Comparison of ENCODE assay signal across 14 cellular contexts in the genomic region with DNA sequence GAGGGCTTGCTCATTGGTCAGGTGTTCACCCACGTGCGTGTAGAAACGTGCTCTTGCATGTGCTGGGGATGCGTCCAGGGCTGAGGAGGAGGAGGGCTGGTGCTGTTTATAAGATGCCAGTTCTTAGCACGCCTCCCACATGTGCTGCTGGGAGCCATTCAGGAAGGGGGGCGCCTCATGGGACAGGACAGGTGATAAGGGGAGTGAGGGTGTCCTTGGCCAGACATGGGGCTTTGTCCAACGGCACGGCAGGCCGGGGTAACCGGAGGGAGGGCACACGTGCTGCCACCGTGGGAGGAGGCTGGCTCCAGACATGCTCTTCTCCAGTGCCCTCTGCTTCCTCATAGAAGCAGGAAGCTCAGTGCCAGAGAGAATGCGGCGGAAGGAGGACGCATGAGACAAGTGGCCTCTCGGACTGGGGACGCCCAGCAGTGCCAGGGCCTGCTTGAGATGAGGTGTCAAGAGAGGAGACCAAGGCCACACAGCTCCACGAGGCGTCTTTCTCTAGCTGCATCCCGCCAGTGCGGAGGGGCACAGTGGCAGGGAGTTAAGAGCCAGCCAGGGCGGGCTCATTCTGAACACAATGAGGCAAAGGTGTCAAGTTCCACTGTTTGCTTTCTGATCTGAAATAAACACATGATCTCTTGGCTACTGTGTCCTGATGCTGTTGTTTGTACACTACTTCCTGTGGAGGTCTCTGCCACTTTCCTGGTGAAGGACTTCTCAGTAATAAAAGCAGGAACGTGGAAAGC.
DNase-seq lines count a peak whose midpoint lies in the region; ATAC-seq, FAIRE-seq and TF ChIP-seq lines count a peak whose summit lies in the region.
"Had no signal": no experiment of that assay in that cellular context is flagged by ENCODE, and none has a peak within 500 bp of the region (broad histone marks: within the 10 kb centered on the region; RNA-seq: fewer than 3 reads in every experiment).

No MANE protein-coding gene starts in this region.

- peak; percentile 3 for DNase-seq in activated CD8-positive, alpha-beta T cell treated with anti-CD3 and anti-CD28 coated beads for 36 hours
- DNase-seq in activated CD8-positive, alpha-beta T cell treated with anti-CD3 and anti-CD28 coated beads, Interleukin-2, amount 10 ng/mL, durations not matched to agents 7 days and 5 days: no peak
- peak; percentile 52 for DNase-seq in NCI-H1436 treated with DMSO at 0.1 percent for 48 hours (lab: John Stamatoyannopoulos, UW)
- peak; percentile 70 for DNase-seq in NCI-H774 (lab: John Stamatoyannopoulos, UW)
- DNase-seq in pancreas: peak in 2 of 6 donors; percentile 13 to 17
- no peak for DNase-seq in RKO (ENCODE audit: low spot score)
- DNase-seq in stimulated activated naive CD4-positive, alpha-beta T cell (lab: John Stamatoyannopoulos, UW): no peak
- no peak for DNase-seq in GM23248
- DNase-seq: ACHN; CD8-positive, alpha-beta T cell; mesenchymal stem cell; MV-4-11; NK-92 treated with Interleukin-12 subunit alpha and Interleukin-12 subunit beta, amount 100 ng/mL, for 24 hours; T-helper 2 cell had no signal

- H3K9me2 ChIP-seq in GM23248 (ENCODE audit: insufficient read depth): no peaks in the 10 kb centered on the region

- 74 to 80% methylated on average over 23 of the region's 23 CpGs for WGBS in pancreas, 2 donors
- 87 to 90% methylated on average over 23 of the region's 23 CpGs for WGBS in GM23248 (ENCODE audit: low coverage in 1 of 2, low lambda C conversion rate in 2 of 2, missing lambda C conversion rate in 2 of 2), 2 experiments

- H3K27me3 ChIP-seq in pancreas: no peaks in the 10 kb centered on the region
- H3K27me3 ChIP-seq in GM23248 (replicated peaks; ENCODE audit: insufficient read depth): no peaks in the 10 kb centered on the region

- H3K4me1 Mint-ChIP-seq in activated CD8-positive, alpha-beta T cell treated with anti-CD3 and anti-CD28 coated beads for 36 hours (ENCODE audit: low read depth): peaks cover 13% of the 10 kb centered on the region
- peaks cover 16% of the 10 kb centered on the region for H3K4me1 Mint-ChIP-seq in activated CD8-positive, alpha-beta T cell treated with anti-CD3 and anti-CD28 coated beads, Interleukin-2, amount 10 ng/mL, durations not matched to agents 7 days and 5 days (ENCODE audit: low read depth)

- H3K9me3 ChIP-seq in pancreas: no peaks in the 10 kb centered on the region
- H3K9me3 ChIP-seq in GM23248 (ENCODE audit: low read depth): no peaks in the 10 kb centered on the region

- no peak overlapping the region for H3K4me2 ChIP-seq in GM23248 (ENCODE audit: unreplicated experiment)

- H3K9me3 Mint-ChIP-seq in activated CD8-positive, alpha-beta T cell treated with anti-CD3 and anti-CD28 coated beads for 36 hours: no peaks in the 10 kb centered on the region
- H3K9me3 Mint-ChIP-seq in activated CD8-positive, alpha-beta T cell treated with anti-CD3 and anti-CD28 coated beads, Interleukin-2, amount 10 ng/mL, durations not matched to agents 7 days and 5 days (ENCODE audit: insufficient read depth): no peaks in the 10 kb centered on the region
- H3K9me3 Mint-ChIP-seq: CD8-positive, alpha-beta T cell had no signal

- intact Hi-C loops in activated CD8-positive, alpha-beta T cell treated with anti-CD3 and anti-CD28 coated beads for 36 hours (cut with micrococcal nuclease): no loop called here
- intact Hi-C loops in pancreas (cut with DNase I): no loop called here

- no peak overlapping the region for H3K4me3 Mint-ChIP-seq in activated CD8-positive, alpha-beta T cell treated with anti-CD3 and anti-CD28 coated beads for 36 hours
- no peak overlapping the region for H3K4me3 Mint-ChIP-seq in activated CD8-positive, alpha-beta T cell treated with anti-CD3 and anti-CD28 coated beads, Interleukin-2, amount 10 ng/mL, durations not matched to agents 7 days and 5 days
- H3K4me3 Mint-ChIP-seq: CD8-positive, alpha-beta T cell had no signal

- no peaks in the 10 kb centered on the region for H3K79me2 ChIP-seq in GM23248 (ENCODE audit: insufficient read depth)

- no peak for ATAC-seq in activated CD8-positive, alpha-beta T cell treated with anti-CD3 and anti-CD28 coated beads for 36 hours
- no peak for ATAC-seq in activated CD8-positive, alpha-beta T cell treated with anti-CD3 and anti-CD28 coated beads, Interleukin-2, amount 10 ng/mL, durations not matched to agents 7 days and 5 days
- ATAC-seq in pancreas: peak in 3 of 4 donors; percentile 19 to 57 (median 38)
- ATAC-seq: CD8-positive, alpha-beta T cell had no signal

- FAIRE-seq in pancreas (lab: Jason Lieb, UNC): no peak

- H3F3A ChIP-seq in GM23248 (ENCODE audit: insufficient read depth): peaks cover 25% of the 10 kb centered on the region

- no peak overlapping the region for H2AFZ ChIP-seq in GM23248

- in situ Hi-C loops in GM23248 (cut with MboI): no loop called here

- no peaks in the 10 kb centered on the region for H4K20me1 ChIP-seq in GM23248 (ENCODE audit: insufficient read depth)

- H3K36me3 ChIP-seq in pancreas (peaks cover 0 to 11% (median 0%) of the 10 kb centered on the region in 3 donors), GM23248 (ENCODE audit: low read depth) (peaks cover 6% of the 10 kb centered on the region; the same call in 1 of the 2 replicates)

- no peak overlapping the region for H3K9ac ChIP-seq in GM23248

- TF ChIP-seq CTCF in activated CD8-positive, alpha-beta T cell treated with anti-CD3 and anti-CD28 coated beads for 36 hours (IDR thresholded peaks at IDR 0.05): no peak
- TF ChIP-seq CTCF in pancreas (IDR thresholded peaks at IDR 0.05): no peak

- H3K4me1 ChIP-seq in pancreas (no peaks in the 10 kb centered on the region), GM23248 (ENCODE audit: insufficient read depth) (peaks cover 24% of the 10 kb centered on the region)

- H3K27ac ChIP-seq in pancreas: no peak overlapping the region
- H3K27ac ChIP-seq in GM23248: no peak overlapping the region

- H3K27ac Mint-ChIP-seq in activated CD8-positive, alpha-beta T cell treated with anti-CD3 and anti-CD28 coated beads for 36 hours: no peak overlapping the region
- no peak overlapping the region for H3K27ac Mint-ChIP-seq in activated CD8-positive, alpha-beta T cell treated with anti-CD3 and anti-CD28 coated beads, Interleukin-2, amount 10 ng/mL, durations not matched to agents 7 days and 5 days
- H3K27ac Mint-ChIP-seq: CD8-positive, alpha-beta T cell had no signal

- H3K36me3 Mint-ChIP-seq in activated CD8-positive, alpha-beta T cell treated with anti-CD3 and anti-CD28 coated beads for 36 hours (ENCODE audit: low read depth): no peaks in the 10 kb centered on the region
- H3K36me3 Mint-ChIP-seq in activated CD8-positive, alpha-beta T cell treated with anti-CD3 and anti-CD28 coated beads, Interleukin-2, amount 10 ng/mL, durations not matched to agents 7 days and 5 days (ENCODE audit: low read depth): no peaks in the 10 kb centered on the region

- CTCF ChIA-PET in activated CD8-positive, alpha-beta T cell treated with anti-CD3 and anti-CD28 coated beads for 36 hours (lab: Charles Lee): no interaction called here
- CTCF ChIA-PET in activated CD8-positive, alpha-beta T cell treated with anti-CD3 and anti-CD28 coated beads, Interleukin-2, amount 10 ng/mL, durations not matched to agents 7 days and 5 days (lab: Charles Lee): no interaction called here

- H3K27me3 Mint-ChIP-seq in activated CD8-positive, alpha-beta T cell treated with anti-CD3 and anti-CD28 coated beads for 36 hours: no peaks in the 10 kb centered on the region
- H3K27me3 Mint-ChIP-seq in activated CD8-positive, alpha-beta T cell treated with anti-CD3 and anti-CD28 coated beads, Interleukin-2, amount 10 ng/mL, durations not matched to agents 7 days and 5 days (ENCODE audit: low read depth): no peaks in the 10 kb centered on the region

- H3K4me3 ChIP-seq in pancreas: no peak overlapping the region
- H3K4me3 ChIP-seq in GM23248: no peak overlapping the region

- POLR2A ChIA-PET in activated CD8-positive, alpha-beta T cell treated with anti-CD3 and anti-CD28 coated beads for 36 hours (lab: Charles Lee): interaction anchor here (0.7 kb wide), 1 partner anchor 68 kb away, joined by 3 read pairs; no protein-coding TSS in a partner anchor
- POLR2A ChIA-PET in activated CD8-positive, alpha-beta T cell treated with anti-CD3 and anti-CD28 coated beads, Interleukin-2, amount 10 ng/mL, durations not matched to agents 7 days and 5 days (lab: Charles Lee): no interaction called here

Comparison
In these comparisons a context has a peak if more than half of its experiments do, and no peak if none do; other contexts are left out.
1. DNase-seq: peak in activated CD8-positive, alpha-beta T cell treated with anti-CD3 and anti-CD28 coated beads for 36 hours (single experiment), NCI-H1436 treated with DMSO at 0.1 percent for 48 hours (single experiment) and NCI-H774 (single experiment); none in activated CD8-positive, alpha-beta T cell treated with anti-CD3 and anti-CD28 coated beads, Interleukin-2, amount 10 ng/mL, durations not matched to agents 7 days and 5 days (single experiment), RKO (single experiment), stimulated activated naive CD4-positive, alpha-beta T cell (0 of 6) and GM23248 (single experiment).
2. ATAC-seq: peak in pancreas (3 of 4); none in activated CD8-positive, alpha-beta T cell treated with anti-CD3 and anti-CD28 coated beads for 36 hours (single experiment) and activated CD8-positive, alpha-beta T cell treated with anti-CD3 and anti-CD28 coated beads, Interleukin-2, amount 10 ng/mL, durations not matched to agents 7 days and 5 days (single experiment).